ENCODE assay signal across 13 cellular contexts in the genomic region with DNA sequence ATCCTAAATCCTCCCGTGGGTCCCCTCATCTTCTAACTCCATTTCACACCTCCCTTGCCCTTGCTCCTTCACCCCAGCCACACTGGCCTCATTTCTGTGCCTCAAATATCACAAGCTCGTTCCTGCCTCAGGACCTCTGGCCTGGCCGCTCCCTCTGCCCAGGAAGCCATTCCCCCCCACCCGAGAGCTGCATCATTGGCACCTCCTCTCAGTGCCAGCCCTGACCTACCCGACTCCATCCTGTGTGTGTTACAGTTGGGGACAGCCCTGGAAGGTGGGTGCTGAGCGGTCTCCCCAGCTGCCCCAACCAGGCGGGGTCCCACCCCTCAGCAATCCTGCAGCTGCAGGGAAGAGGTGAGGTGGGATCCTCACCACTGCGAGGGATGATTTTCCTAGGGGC. TPM values are rescaled to one million over a fixed set of nuclear protein-coding genes. Genes with fewer than 3 reads are reported as not detected.
DNase-seq lines count a peak whose midpoint lies in the region; ATAC-seq and TF ChIP-seq lines count a peak whose summit lies in the region.
"Had no signal": no experiment of that assay in that cellular context is flagged by ENCODE, and none has a peak within 500 bp of the region (broad histone marks: within the 10 kb centered on the region; RNA-seq: fewer than 3 reads in every experiment).

No MANE protein-coding gene starts in this region.

- H3K4me2 ChIP-seq in neuronal stem cell (ENCODE audit: insufficient read depth, low read length, poor library complexity, severe bottlenecking), result no peak overlapping the region

- H3K79me1 ChIP-seq in neuronal stem cell (ENCODE audit: low read depth, low read length), result no peaks in the 10 kb centered on the region

- H3K18ac ChIP-seq in neuronal stem cell (ENCODE audit: low read length), result peak overlapping the region; percentile 94

- peaks cover 2% of the 10 kb centered on the region for H3K27me3 Mint-ChIP-seq in CD8-positive, alpha-beta T cell (ENCODE audit: low read depth)

- no peak for TF ChIP-seq POLR2A in uterus (IDR thresholded peaks at IDR 0.05)

- peak overlapping the region; percentile 43 for H2AK5ac ChIP-seq in neuronal stem cell (ENCODE audit: low read depth, low read length)

- no peak overlapping the region for H3K27ac Mint-ChIP-seq in CD8-positive, alpha-beta T cell

- no peak overlapping the region for H2BK12ac ChIP-seq in neuronal stem cell (ENCODE audit: low read length)

- H2AFZ ChIP-seq in neuronal stem cell (ENCODE audit: low read length), result no peak overlapping the region

- H3K4me3 ChIP-seq in right cardiac atrium (ENCODE audit: low read length) (no peak overlapping the region), esophagus (ENCODE audit: low read depth in 1 of 2, low read length in 2 of 2) (no peak overlapping the region), neuronal stem cell (ENCODE audit: low read length in 2 of 2) (peak overlapping the region in 1 of 2 donors; percentile 22), uterus (no peak overlapping the region)
- H3K4me3 ChIP-seq in CD8-positive, alpha-beta T cell (ENCODE audit: low read depth, low read length), result no peak overlapping the region
- H3K4me3 ChIP-seq: K562 had no signal

- no peak for TF ChIP-seq CTCF in uterus (IDR thresholded peaks at IDR 0.05)
- TF ChIP-seq CTCF in CD8-positive, alpha-beta T cell (IDR thresholded peaks at IDR 0.05), result no peak

- intact Hi-C loops in right cardiac atrium (cut with DNase I), result no loop called here
- intact Hi-C loops in left cardiac atrium (cut with DNase I), result no loop called here
- intact Hi-C loops in uterus (cut with DNase I; ENCODE audit: low total_unique reads), result no loop called here
- intact Hi-C loops in CD8-positive, alpha-beta T cell (cut with DNase I, micrococcal nuclease), result no loop called here

- no peaks in the 10 kb centered on the region for H3K36me3 Mint-ChIP-seq in CD8-positive, alpha-beta T cell

- no peak overlapping the region for H3K4me3 Mint-ChIP-seq in CD8-positive, alpha-beta T cell

- H3K27ac ChIP-seq in right cardiac atrium (ENCODE audit: low read length) (peak overlapping the region; percentile 46), esophagus (ENCODE audit: low read depth in 2 of 2, low read length in 1 of 2) (peak overlapping the region; percentile 20 to 74), neuronal stem cell (replicated peaks; ENCODE audit: low read length) (no peak overlapping the region), uterus (peak overlapping the region; percentile 84 to 97)
- H3K27ac ChIP-seq in CD8-positive, alpha-beta T cell (ENCODE audit: low read depth, low read length), result no peak overlapping the region

- H3K9me3 ChIP-seq in right cardiac atrium (ENCODE audit: control insufficient read depth, low read length), result no peaks in the 10 kb centered on the region
- H3K9me3 ChIP-seq in esophagus (ENCODE audit: control insufficient read depth in 2 of 2, insufficient read depth in 1 of 2, low read depth in 1 of 2, low read length in 1 of 2), result no peaks in the 10 kb centered on the region
- no peaks in the 10 kb centered on the region for H3K9me3 ChIP-seq in neuronal stem cell (replicated peaks in 1 of 2; ENCODE audit: control insufficient read depth in 2 of 2, insufficient read depth in 1 of 2, low read depth in 1 of 2, low read length in 2 of 2)
- H3K9me3 ChIP-seq in uterus, result no peaks in the 10 kb centered on the region
- no peaks in the 10 kb centered on the region for H3K9me3 ChIP-seq in CD8-positive, alpha-beta T cell (ENCODE audit: low read length)

- H3K14ac ChIP-seq in neuronal stem cell (ENCODE audit: low read length), result peak overlapping the region; percentile 33

- no peak overlapping the region for H3K23ac ChIP-seq in neuronal stem cell (ENCODE audit: low read depth, low read length, poor library complexity)

- no peak overlapping the region for H3K9ac ChIP-seq in neuronal stem cell (ENCODE audit: low read depth, low read length, poor library complexity)

- DNase-seq in right cardiac atrium (peak in 1 of 3 donors; percentile 57), left cardiac atrium (no peak), neuronal stem cell (ENCODE audit: low spot score) (no peak), uterus (no peak), left lobe of liver (ENCODE audit: low spot score) (no peak), SHP77 treated with DMSO at 0.1 percent for 48 hours (lab: John Stamatoyannopoulos, UW) (no peak)
- DNase-seq in CD8-positive, alpha-beta T cell, result no peak
- DNase-seq: activated T-cell treated with anti-CD3 and anti-CD28 coated beads, Interleukin-2, amount 50 U/mL, for 1 hour; stimulated activated CD8-positive, alpha-beta memory T cell treated with anti-CD3 and anti-CD28 coated beads, Interleukin-4, amount 100 ng/mL, for 48 hours had no signal

- peaks cover 21% of the 10 kb centered on the region for H3K4me1 ChIP-seq in right cardiac atrium (ENCODE audit: control insufficient read depth, insufficient read depth, low read length)
- H3K4me1 ChIP-seq in esophagus (ENCODE audit: control insufficient read depth in 2 of 2, insufficient read depth in 2 of 2, low read length in 1 of 2), result peaks cover 0 to 11% of the 10 kb centered on the region in 2 donors
- peaks cover 35 to 66% of the 10 kb centered on the region in 2 donors for H3K4me1 ChIP-seq in neuronal stem cell (ENCODE audit: control insufficient read depth in 2 of 2, insufficient read depth in 1 of 2, low read depth in 1 of 2, low read length in 2 of 2)
- peaks cover 6 to 36% of the 10 kb centered on the region in 2 donors for H3K4me1 ChIP-seq in uterus
- peaks cover 32% of the 10 kb centered on the region for H3K4me1 ChIP-seq in CD8-positive, alpha-beta T cell (ENCODE audit: insufficient read depth, low read length)

- peak overlapping the region; percentile 44 for H2BK5ac ChIP-seq in neuronal stem cell (ENCODE audit: low read length)

- no peak overlapping the region for H4K8ac ChIP-seq in neuronal stem cell (ENCODE audit: low read depth, low read length)

- H2BK15ac ChIP-seq in neuronal stem cell (ENCODE audit: low read length), result peak overlapping the region; percentile 34

- ATAC-seq in right cardiac atrium (no peak), left cardiac atrium (no peak), left lobe of liver (no peak)
- no peak for ATAC-seq in CD8-positive, alpha-beta T cell
- ATAC-seq: K562 had no signal

- H3K9me3 Mint-ChIP-seq in CD8-positive, alpha-beta T cell, result no peaks in the 10 kb centered on the region

- no peak overlapping the region for H2BK120ac ChIP-seq in neuronal stem cell (ENCODE audit: low read depth, low read length)

- no peak overlapping the region for H3K4ac ChIP-seq in neuronal stem cell (ENCODE audit: low read length)

- H3K4me1 Mint-ChIP-seq in CD8-positive, alpha-beta T cell (ENCODE audit: low read depth), result peaks cover 32% of the 10 kb centered on the region

- no peak overlapping the region for H4K91ac ChIP-seq in neuronal stem cell (ENCODE audit: low read depth, low read length, poor library complexity)

- H3K36me3 ChIP-seq in esophagus (ENCODE audit: control insufficient read depth in 2 of 2, insufficient read depth in 2 of 2, low read length in 1 of 2), result no peaks in the 10 kb centered on the region
- no peaks in the 10 kb centered on the region for H3K36me3 ChIP-seq in neuronal stem cell (replicated peaks in 1 of 2; ENCODE audit: control insufficient read depth in 2 of 2, insufficient read depth in 2 of 2, low read length in 2 of 2)
- H3K36me3 ChIP-seq in uterus, result no peaks in the 10 kb centered on the region
- no peaks in the 10 kb centered on the region for H3K36me3 ChIP-seq in CD8-positive, alpha-beta T cell (ENCODE audit: insufficient read depth, low read length)

- no peaks in the 10 kb centered on the region for H3K27me3 ChIP-seq in right cardiac atrium (ENCODE audit: control insufficient read depth, insufficient read depth)
- H3K27me3 ChIP-seq in esophagus (ENCODE audit: control insufficient read depth in 1 of 2, insufficient read depth in 2 of 2, low read length in 2 of 2), result no peaks in the 10 kb centered on the region
- H3K27me3 ChIP-seq in neuronal stem cell (ENCODE audit: control insufficient read depth in 3 of 3, insufficient read depth in 3 of 3, low read depth in 1 of 3, low read length in 3 of 3), result no peaks in the 10 kb centered on the region
- no peaks in the 10 kb centered on the region for H3K27me3 ChIP-seq in uterus
- no peaks in the 10 kb centered on the region for H3K27me3 ChIP-seq in CD8-positive, alpha-beta T cell (ENCODE audit: insufficient read depth, low read length)

- POLR2A ChIA-PET in CD8-positive, alpha-beta T cell (lab: Charles Lee), result interaction anchor here (6.6 kb wide), 1 partner anchor 15 kb away, joined by 62 read pairs; no protein-coding TSS in a partner anchor

- 56% methylated on average over 8 of the region's 8 CpGs for WGBS in right cardiac atrium
- 68 to 72% methylated on average over 8 of the region's 8 CpGs for WGBS in esophagus, 2 donors
- no CpG with 5 or more reads among the region's 8 CpGs for WGBS in neuronal stem cell (ENCODE audit: extremely low coverage in 2 of 2, insufficient read length in 2 of 2, insufficient replicate concordance in 1 of 2), 2 donors

- CTCF ChIA-PET in CD8-positive, alpha-beta T cell (lab: Charles Lee), result interaction anchor here (1.1 to 3.0 kb wide), 3 partner anchors 14 to 36 kb away, joined by 3 to 12 read pairs (median 4); a partner anchor contains a TSS

RNA-seq across cellular contexts. Expression of a gene that starts 14.5 kb away (rescaled TPM):
- total RNA-seq in right cardiac atrium (100 to 1,000 TPM in 1 of 4 donors, 10 to 100 TPM in 3; 75.4 to 102 (median 84.1) TPM), left cardiac atrium (100 to 1,000 TPM; 106 to 112 TPM), uterus (100 to 1,000 TPM in 3 of 4 donors, 10 to 100 TPM in 1; 54.7 to 343 (median 121) TPM), left lobe of liver (29.5 TPM)
- polyA plus RNA-seq in right cardiac atrium (89.4 TPM), esophagus (10 to 100 TPM; 15.8 to 18.7 TPM)
- 43.7 TPM for polyA plus RNA-seq in neuronal stem cell (2013, experiment 1 of 2)
- polyA plus RNA-seq in neuronal stem cell (2013, experiment 2 of 2), result 41.8 TPM
- total RNA-seq in CD8-positive, alpha-beta T cell, result 10 to 100 TPM; 84.7 to 96.8 TPM

RNA-seq across cellular contexts. Expression of a gene that starts 49.0 kb away (rescaled TPM):
- total RNA-seq in right cardiac atrium, result not detected
- polyA plus RNA-seq in right cardiac atrium, result not detected
- not detected for total RNA-seq in left cardiac atrium
- not detected for polyA plus RNA-seq in esophagus
- not detected for polyA plus RNA-seq in neuronal stem cell (2013, experiment 1 of 2)
- not detected for polyA plus RNA-seq in neuronal stem cell (2013, experiment 2 of 2)
- total RNA-seq in uterus, result not detected
- not detected for total RNA-seq in left lobe of liver
- total RNA-seq in CD8-positive, alpha-beta T cell, result not detected
- total RNA-seq: K562, lung microvascular endothelial cell, RPMI7951 had no signal
- polyA plus RNA-seq: K562 had no signal

Comparison
In these comparisons a context has a peak if more than half of its experiments do, and no peak if none do; other contexts are left out.
1. H3K27ac ChIP-seq: peak in right cardiac atrium (single experiment), esophagus (2 of 2) and uterus (2 of 2); none in neuronal stem cell (single experiment) and CD8-positive, alpha-beta T cell (single experiment).